ENCODE assay signal across 20 cellular contexts in genomic region chr3:130609166-130609574, GRCh38.
DNase-seq lines count a peak whose midpoint lies in the region; ATAC-seq and TF ChIP-seq lines count a peak whose summit lies in the region.
"Had no signal": no experiment of that assay in that cellular context is flagged by ENCODE, and none has a peak within 500 bp of the region (broad histone marks: within the 10 kb centered on the region; RNA-seq: fewer than 3 reads in every experiment).

No MANE protein-coding gene starts in this region.

- TF ChIP-seq CTCF in astrocyte of the spinal cord (IDR thresholded peaks at IDR 0.05; ENCODE audit: low read depth, low read length): no peak
- no peak for TF ChIP-seq CTCF in nephron (IDR thresholded peaks at IDR 0.05; ENCODE audit: unreplicated experiment in 3 of 3)
- TF ChIP-seq CTCF in thyroid gland (IDR thresholded peaks at IDR 0.05): no peak

- no peak overlapping the region for H4K91ac ChIP-seq in neuronal stem cell (ENCODE audit: low read depth, low read length, poor library complexity)

- H3K27ac Mint-ChIP-seq in nephron: peak overlapping the region in 2 of 3 experiments; percentile 86 to 88
- H3K27ac Mint-ChIP-seq: activated naive CD4-positive, alpha-beta T cell treated with anti-CD3 and anti-CD28 coated beads, Interleukin-2, amount 50 U/mL, for 24 hours; CD14-positive monocyte; nephron progenitor cell had no signal

- ATAC-seq in left cardiac atrium: peak; percentile 92 to 95
- no peak for ATAC-seq in GM19463 (IDR thresholded peaks at IDR 0.05; ENCODE audit: unreplicated experiment)
- no peak for ATAC-seq in HG02884 (IDR thresholded peaks at IDR 0.05; ENCODE audit: unreplicated experiment)

- H3K4me1 Mint-ChIP-seq in nephron: peaks cover 14% of the 10 kb centered on the region
- H3K4me1 Mint-ChIP-seq: activated naive CD4-positive, alpha-beta T cell treated with anti-CD3 and anti-CD28 coated beads, Interleukin-2, amount 50 U/mL, for 24 hours; CD14-positive monocyte; nephron progenitor cell had no signal

- H3K4me1 ChIP-seq in thyroid gland (peaks cover 0 to 13% of the 10 kb centered on the region in 2 donors), neuronal stem cell (ENCODE audit: control insufficient read depth in 2 of 2, insufficient read depth in 1 of 2, low read depth in 1 of 2, low read length in 2 of 2) (no peaks in the 10 kb centered on the region)
- H3K4me1 ChIP-seq: suprapubic skin had no signal

- no peaks in the 10 kb centered on the region for H3K36me3 ChIP-seq in thyroid gland
- no peaks in the 10 kb centered on the region for H3K36me3 ChIP-seq in neuronal stem cell (replicated peaks in 1 of 2; ENCODE audit: control insufficient read depth in 2 of 2, insufficient read depth in 2 of 2, low read length in 2 of 2)
- H3K36me3 ChIP-seq: brain microvascular endothelial cell, suprapubic skin had no signal

- no peak overlapping the region for H3K4me2 ChIP-seq in neuronal stem cell (ENCODE audit: insufficient read depth, low read length, poor library complexity, severe bottlenecking)
- H3K4me2 ChIP-seq: hepatocyte had no signal

- no peak overlapping the region for H2BK5ac ChIP-seq in neuronal stem cell (ENCODE audit: low read length)

- no peak overlapping the region for H2BK12ac ChIP-seq in neuronal stem cell (ENCODE audit: low read length)

- H3K4me3 Mint-ChIP-seq in nephron: peak overlapping the region in 1 of 3 experiments; percentile 17
- H3K4me3 Mint-ChIP-seq: activated naive CD4-positive, alpha-beta T cell treated with anti-CD3 and anti-CD28 coated beads, Interleukin-2, amount 50 U/mL, for 24 hours; CD14-positive monocyte; nephron progenitor cell had no signal

- DNase-seq in astrocyte of the spinal cord (ENCODE audit: low read depth, low spot score): peak; percentile 20
- peak; percentile 58 for DNase-seq in left cardiac atrium
- peak; percentile 48 to 50 for DNase-seq in thyroid gland
- DNase-seq in T1000 (lab: John Stamatoyannopoulos, UW): no peak
- no peak for DNase-seq in neuronal stem cell (ENCODE audit: low spot score)
- DNase-seq: activated CD8-positive, alpha-beta memory T cell treated with anti-CD3 and anti-CD28 coated beads for 24 hours; activated T-cell treated with anti-CD3 and anti-CD28 coated beads, Interleukin-2, amount 50 U/mL, for 48 hours; brain microvascular endothelial cell; cortex of kidney; islet precursor cell; NCI-H1417; nephron progenitor cell; T-helper 9 cell had no signal

- intact Hi-C loops in left cardiac atrium (cut with DNase I) (no loop called here), thyroid gland (cut with DNase I) (no loop called here)

- H3K27me3 ChIP-seq in thyroid gland: no peaks in the 10 kb centered on the region
- H3K27me3 ChIP-seq in neuronal stem cell (ENCODE audit: control insufficient read depth in 3 of 3, insufficient read depth in 3 of 3, low read depth in 1 of 3, low read length in 3 of 3): no peaks in the 10 kb centered on the region
- H3K27me3 ChIP-seq: brain microvascular endothelial cell, hepatocyte, suprapubic skin had no signal

- H4K8ac ChIP-seq in neuronal stem cell (ENCODE audit: low read depth, low read length): no peak overlapping the region

- H3K27me3 Mint-ChIP-seq in nephron (ENCODE audit: low read depth): no peaks in the 10 kb centered on the region

- no peak overlapping the region for H3K18ac ChIP-seq in neuronal stem cell (ENCODE audit: low read length)

- no peak overlapping the region for H2BK120ac ChIP-seq in neuronal stem cell (ENCODE audit: low read depth, low read length)

- no peak overlapping the region for H2BK15ac ChIP-seq in neuronal stem cell (ENCODE audit: low read length)

- in situ Hi-C loops in astrocyte of the spinal cord (cut with HindIII; ENCODE audit: low sequenced_read_pairs): no loop called here

- no peak overlapping the region for H2AK5ac ChIP-seq in neuronal stem cell (ENCODE audit: low read depth, low read length)

- H3K27ac ChIP-seq in thyroid gland (peak overlapping the region in 2 of 3 donors; percentile 64 to 76), neuronal stem cell (replicated peaks; ENCODE audit: low read length) (no peak overlapping the region)
- H3K27ac ChIP-seq: brain microvascular endothelial cell, hepatocyte, suprapubic skin had no signal

- no peak overlapping the region for H3K23ac ChIP-seq in neuronal stem cell (ENCODE audit: low read depth, low read length, poor library complexity)

- H3K36me3 Mint-ChIP-seq in nephron (ENCODE audit: low read depth): no peaks in the 10 kb centered on the region
- H3K36me3 Mint-ChIP-seq: activated naive CD4-positive, alpha-beta T cell treated with anti-CD3 and anti-CD28 coated beads, Interleukin-2, amount 50 U/mL, for 24 hours; CD14-positive monocyte had no signal

- no peak overlapping the region for H3K4ac ChIP-seq in neuronal stem cell (ENCODE audit: low read length)

- no peaks in the 10 kb centered on the region for H3K79me1 ChIP-seq in neuronal stem cell (ENCODE audit: low read depth, low read length)

- WGBS in thyroid gland, 2 donors: 12 to 23% methylated on average over 2 of the region's 2 CpGs
- WGBS in neuronal stem cell (ENCODE audit: extremely low coverage in 2 of 2, insufficient read length in 2 of 2, insufficient replicate concordance in 1 of 2), 2 donors: no CpG with 5 or more reads among the region's 2 CpGs

- H3K4me3 ChIP-seq in astrocyte of the spinal cord (ENCODE audit: low read depth, low read length) (no peak overlapping the region), thyroid gland (replicated peaks in 1 of 3) (no peak overlapping the region), neuronal stem cell (ENCODE audit: low read length in 2 of 2) (no peak overlapping the region)
- H3K4me3 ChIP-seq: hepatocyte, suprapubic skin had no signal

- no peak overlapping the region for H3K14ac ChIP-seq in neuronal stem cell (ENCODE audit: low read length)

- H3K9me3 Mint-ChIP-seq in nephron: peaks cover 35% of the 10 kb centered on the region

- TF ChIP-seq POLR2A in thyroid gland (IDR thresholded peaks at IDR 0.05): no peak

- H3K9me3 ChIP-seq in thyroid gland (no peaks in the 10 kb centered on the region), neuronal stem cell (replicated peaks in 1 of 2; ENCODE audit: control insufficient read depth in 2 of 2, insufficient read depth in 1 of 2, low read depth in 1 of 2, low read length in 2 of 2) (no peaks in the 10 kb centered on the region)

- H3K9ac ChIP-seq in neuronal stem cell (ENCODE audit: low read depth, low read length, poor library complexity): no peak overlapping the region

- no peak overlapping the region for H2AFZ ChIP-seq in neuronal stem cell (ENCODE audit: low read length)
- H2AFZ ChIP-seq: hepatocyte had no signal

Comparison
In these comparisons a context has a peak if more than half of its experiments do, and no peak if none do; other contexts are left out.
1. DNase-seq: peak in astrocyte of the spinal cord (single experiment), left cardiac atrium (single experiment) and thyroid gland (2 of 2); none in T1000 (single experiment) and neuronal stem cell (single experiment).
2. ATAC-seq: peak in left cardiac atrium (2 of 2); none in GM19463 (single experiment) and HG02884 (single experiment).